ENCODE assay signal across 1 cellular context in the genomic region with DNA sequence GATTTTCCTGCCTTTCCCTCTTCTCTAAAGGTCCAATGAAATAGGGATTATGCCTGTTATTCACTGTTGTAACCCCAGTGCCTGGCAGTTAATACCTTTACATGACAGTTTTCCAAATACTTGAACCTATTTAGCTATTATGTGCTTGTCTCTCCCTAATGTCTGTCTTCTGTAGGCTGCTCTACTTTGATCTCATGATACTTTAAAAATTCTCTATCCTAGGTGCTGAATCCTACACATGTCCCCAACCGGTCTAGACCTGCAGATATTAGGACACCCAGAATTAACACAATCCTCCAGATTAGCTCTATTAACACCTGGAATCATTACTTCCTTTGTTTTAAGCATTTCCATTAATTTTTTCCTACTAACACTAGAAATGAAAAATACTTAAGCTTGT.
TF ChIP-seq lines count a peak whose summit lies in the region.

No MANE protein-coding gene starts in this region.

TF ChIP-seq in WTC11, 78 proteins besides CTCF, POLR2A, EP300 and RAD21 (continued from another document):
- TF ChIP-seq STAT6 (CRISPR knock-in tag; conservative IDR thresholded peaks at IDR 0.05; ENCODE audit: low read depth) (no peak), RORB (CRISPR knock-in tag; IDR thresholded peaks at IDR 0.05) (no peak), NFE2L1 (CRISPR knock-in tag; IDR thresholded peaks at IDR 0.05) (no peak), CREB1 (CRISPR knock-in tag; IDR thresholded peaks at IDR 0.05) (no peak), HMGA2 (CRISPR knock-in tag; IDR thresholded peaks at IDR 0.05) (no peak), ZNF263 (CRISPR knock-in tag; IDR thresholded peaks at IDR 0.05; ENCODE audit: low read depth) (no peak), ZNF281 (CRISPR knock-in tag; IDR thresholded peaks at IDR 0.05) (no peak), FOXP1 (CRISPR knock-in tag; IDR thresholded peaks at IDR 0.05; ENCODE audit: borderline replicate concordance) (no peak), ZNF138 (CRISPR knock-in tag; conservative IDR thresholded peaks at IDR 0.05) (no peak), ETV6 (CRISPR knock-in tag; IDR thresholded peaks at IDR 0.05) (no peak), MXD4 (CRISPR knock-in tag; IDR thresholded peaks at IDR 0.05; ENCODE audit: borderline replicate concordance) (no peak)
- TF ChIP-seq, protein P1, sequence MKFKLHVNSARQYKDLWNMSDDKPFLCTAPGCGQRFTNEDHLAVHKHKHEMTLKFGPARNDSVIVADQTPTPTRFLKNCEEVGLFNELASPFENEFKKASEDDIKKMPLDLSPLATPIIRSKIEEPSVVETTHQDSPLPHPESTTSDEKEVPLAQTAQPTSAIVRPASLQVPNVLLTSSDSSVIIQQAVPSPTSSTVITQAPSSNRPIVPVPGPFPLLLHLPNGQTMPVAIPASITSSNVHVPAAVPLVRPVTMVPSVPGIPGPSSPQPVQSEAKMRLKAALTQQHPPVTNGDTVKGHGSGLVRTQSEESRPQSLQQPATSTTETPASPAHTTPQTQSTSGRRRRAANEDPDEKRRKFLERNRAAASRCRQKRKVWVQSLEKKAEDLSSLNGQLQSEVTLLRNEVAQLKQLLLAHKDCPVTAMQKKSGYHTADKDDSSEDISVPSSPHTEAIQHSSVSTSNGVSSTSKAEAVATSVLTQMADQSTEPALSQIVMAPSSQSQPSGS (CRISPR knock-in tag; IDR thresholded peaks at IDR 0.05; ENCODE audit: borderline replicate concordance, low read depth) = no peak
- TF ChIP-seq, protein P2, sequence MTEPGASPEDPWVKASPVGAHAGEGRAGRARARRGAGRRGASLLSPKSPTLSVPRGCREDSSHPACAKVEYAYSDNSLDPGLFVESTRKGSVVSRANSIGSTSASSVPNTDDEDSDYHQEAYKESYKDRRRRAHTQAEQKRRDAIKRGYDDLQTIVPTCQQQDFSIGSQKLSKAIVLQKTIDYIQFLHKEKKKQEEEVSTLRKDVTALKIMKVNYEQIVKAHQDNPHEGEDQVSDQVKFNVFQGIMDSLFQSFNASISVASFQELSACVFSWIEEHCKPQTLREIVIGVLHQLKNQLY (CRISPR knock-in tag; IDR thresholded peaks at IDR 0.05) = no peak
